ENCODE assay signal across 10 cellular contexts in genomic region chr9:17574342-17574741, GRCh38. TPM values are rescaled to one million over a fixed set of nuclear protein-coding genes. Genes with fewer than 3 reads are reported as not detected.
"Had no signal": no experiment of that assay in that cellular context is flagged by ENCODE, and none has a peak within 500 bp of the region (broad histone marks: within the 10 kb centered on the region; RNA-seq: fewer than 3 reads in every experiment).

No MANE protein-coding gene starts in this region.

- H3K27ac ChIP-seq: HL-60 had no signal

- ATAC-seq: GM23338, HepG2 had no signal

- H3K4me3 Mint-ChIP-seq: GM23338, H9, HFFc6, IgD-negative memory B cell had no signal

- DNase-seq: H9, HCEC 1CT, HFFc6 had no signal

- H3K9me3 Mint-ChIP-seq: HFFc6 had no signal

- FAIRE-seq: H1, H54, HepG2 had no signal

- H3K4me3 ChIP-seq: GM23338 had no signal

- H3K27ac Mint-ChIP-seq: GM23338, H9, HFFc6, IgD-negative memory B cell had no signal

RNA-seq across cellular contexts. Expression of gene SH3GL2, which starts 4.5 kb away (rescaled TPM):
- total RNA-seq: HFFc6, HT1080 had no signal
